In the genomic region with DNA sequence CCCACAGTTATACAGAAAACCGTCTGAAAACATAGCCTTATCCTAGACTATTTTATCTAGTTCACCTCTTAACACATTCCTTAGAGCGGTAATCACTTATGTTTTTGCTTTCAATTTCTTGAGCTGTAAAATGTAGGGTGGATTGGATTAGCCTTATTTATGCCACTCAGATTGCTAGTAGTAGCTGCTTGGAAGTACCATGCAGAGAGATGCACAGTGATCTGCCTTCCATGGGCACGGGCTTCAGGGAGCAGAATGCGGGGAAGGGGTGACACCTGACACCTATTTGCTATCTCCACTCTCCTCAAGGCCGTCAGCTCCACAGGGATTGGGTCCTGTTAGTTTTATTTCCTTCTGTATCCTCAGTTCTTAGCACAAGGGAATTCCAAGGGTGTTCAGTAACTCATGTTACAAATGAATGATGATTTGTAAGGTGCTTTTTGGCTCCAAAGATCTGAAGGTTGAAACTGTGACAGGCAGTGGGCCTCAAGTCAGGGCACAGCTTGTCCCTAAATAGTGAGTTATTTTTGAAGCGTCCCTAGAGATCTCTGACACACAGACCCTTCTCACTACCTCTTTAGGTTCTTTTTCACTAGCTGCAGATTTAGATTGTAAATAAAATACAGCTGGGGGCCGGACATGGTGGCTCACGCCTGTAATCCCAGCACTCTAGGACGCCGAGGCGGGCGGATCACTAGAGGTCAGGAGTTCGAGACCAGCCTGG, we compare ENCODE assay signal across 1 cellular context.
TF ChIP-seq lines count a peak whose summit lies in the region.

No MANE protein-coding gene starts in this region.

TF ChIP-seq in WTC11, 78 proteins besides CTCF, POLR2A, EP300 and RAD21 (continued from another document):
- TF ChIP-seq, protein P1, sequence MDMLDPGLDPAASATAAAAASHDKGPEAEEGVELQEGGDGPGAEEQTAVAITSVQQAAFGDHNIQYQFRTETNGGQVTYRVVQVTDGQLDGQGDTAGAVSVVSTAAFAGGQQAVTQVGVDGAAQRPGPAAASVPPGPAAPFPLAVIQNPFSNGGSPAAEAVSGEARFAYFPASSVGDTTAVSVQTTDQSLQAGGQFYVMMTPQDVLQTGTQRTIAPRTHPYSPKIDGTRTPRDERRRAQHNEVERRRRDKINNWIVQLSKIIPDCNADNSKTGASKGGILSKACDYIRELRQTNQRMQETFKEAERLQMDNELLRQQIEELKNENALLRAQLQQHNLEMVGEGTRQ (CRISPR knock-in tag; IDR thresholded peaks at IDR 0.05) = no peak
- TF ChIP-seq ZNF219 (CRISPR knock-in tag; IDR thresholded peaks at IDR 0.05; ENCODE audit: borderline replicate concordance) (no peak), CBFB (CRISPR knock-in tag; IDR thresholded peaks at IDR 0.05; ENCODE audit: low read depth) (no peak), TEAD1 (CRISPR knock-in tag; IDR thresholded peaks at IDR 0.05) (no peak), ATF1 (CRISPR knock-in tag; IDR thresholded peaks at IDR 0.05) (no peak), GTF2I (CRISPR knock-in tag; conservative IDR thresholded peaks at IDR 0.05) (no peak), FOXK1 (CRISPR knock-in tag; IDR thresholded peaks at IDR 0.05) (no peak), EMX1 (CRISPR knock-in tag; IDR thresholded peaks at IDR 0.05) (no peak), NR1H2 (CRISPR knock-in tag; IDR thresholded peaks at IDR 0.05) (no peak)
- TF ChIP-seq, protein P2, sequence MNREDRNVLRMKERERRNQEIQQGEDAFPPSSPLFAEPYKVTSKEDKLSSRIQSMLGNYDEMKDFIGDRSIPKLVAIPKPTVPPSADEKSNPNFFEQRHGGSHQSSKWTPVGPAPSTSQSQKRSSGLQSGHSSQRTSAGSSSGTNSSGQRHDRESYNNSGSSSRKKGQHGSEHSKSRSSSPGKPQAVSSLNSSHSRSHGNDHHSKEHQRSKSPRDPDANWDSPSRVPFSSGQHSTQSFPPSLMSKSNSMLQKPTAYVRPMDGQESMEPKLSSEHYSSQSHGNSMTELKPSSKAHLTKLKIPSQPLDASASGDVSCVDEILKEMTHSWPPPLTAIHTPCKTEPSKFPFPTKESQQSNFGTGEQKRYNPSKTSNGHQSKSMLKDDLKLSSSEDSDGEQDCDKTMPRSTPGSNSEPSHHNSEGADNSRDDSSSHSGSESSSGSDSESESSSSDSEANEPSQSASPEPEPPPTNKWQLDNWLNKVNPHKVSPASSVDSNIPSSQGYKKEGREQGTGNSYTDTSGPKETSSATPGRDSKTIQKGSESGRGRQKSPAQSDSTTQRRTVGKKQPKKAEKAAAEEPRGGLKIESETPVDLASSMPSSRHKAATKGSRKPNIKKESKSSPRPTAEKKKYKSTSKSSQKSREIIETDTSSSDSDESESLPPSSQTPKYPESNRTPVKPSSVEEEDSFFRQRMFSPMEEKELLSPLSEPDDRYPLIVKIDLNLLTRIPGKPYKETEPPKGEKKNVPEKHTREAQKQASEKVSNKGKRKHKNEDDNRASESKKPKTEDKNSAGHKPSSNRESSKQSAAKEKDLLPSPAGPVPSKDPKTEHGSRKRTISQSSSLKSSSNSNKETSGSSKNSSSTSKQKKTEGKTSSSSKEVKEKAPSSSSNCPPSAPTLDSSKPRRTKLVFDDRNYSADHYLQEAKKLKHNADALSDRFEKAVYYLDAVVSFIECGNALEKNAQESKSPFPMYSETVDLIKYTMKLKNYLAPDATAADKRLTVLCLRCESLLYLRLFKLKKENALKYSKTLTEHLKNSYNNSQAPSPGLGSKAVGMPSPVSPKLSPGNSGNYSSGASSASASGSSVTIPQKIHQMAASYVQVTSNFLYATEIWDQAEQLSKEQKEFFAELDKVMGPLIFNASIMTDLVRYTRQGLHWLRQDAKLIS (CRISPR knock-in tag; IDR thresholded peaks at IDR 0.05; ENCODE audit: borderline replicate concordance) = no peak
- TF ChIP-seq, protein P3, sequence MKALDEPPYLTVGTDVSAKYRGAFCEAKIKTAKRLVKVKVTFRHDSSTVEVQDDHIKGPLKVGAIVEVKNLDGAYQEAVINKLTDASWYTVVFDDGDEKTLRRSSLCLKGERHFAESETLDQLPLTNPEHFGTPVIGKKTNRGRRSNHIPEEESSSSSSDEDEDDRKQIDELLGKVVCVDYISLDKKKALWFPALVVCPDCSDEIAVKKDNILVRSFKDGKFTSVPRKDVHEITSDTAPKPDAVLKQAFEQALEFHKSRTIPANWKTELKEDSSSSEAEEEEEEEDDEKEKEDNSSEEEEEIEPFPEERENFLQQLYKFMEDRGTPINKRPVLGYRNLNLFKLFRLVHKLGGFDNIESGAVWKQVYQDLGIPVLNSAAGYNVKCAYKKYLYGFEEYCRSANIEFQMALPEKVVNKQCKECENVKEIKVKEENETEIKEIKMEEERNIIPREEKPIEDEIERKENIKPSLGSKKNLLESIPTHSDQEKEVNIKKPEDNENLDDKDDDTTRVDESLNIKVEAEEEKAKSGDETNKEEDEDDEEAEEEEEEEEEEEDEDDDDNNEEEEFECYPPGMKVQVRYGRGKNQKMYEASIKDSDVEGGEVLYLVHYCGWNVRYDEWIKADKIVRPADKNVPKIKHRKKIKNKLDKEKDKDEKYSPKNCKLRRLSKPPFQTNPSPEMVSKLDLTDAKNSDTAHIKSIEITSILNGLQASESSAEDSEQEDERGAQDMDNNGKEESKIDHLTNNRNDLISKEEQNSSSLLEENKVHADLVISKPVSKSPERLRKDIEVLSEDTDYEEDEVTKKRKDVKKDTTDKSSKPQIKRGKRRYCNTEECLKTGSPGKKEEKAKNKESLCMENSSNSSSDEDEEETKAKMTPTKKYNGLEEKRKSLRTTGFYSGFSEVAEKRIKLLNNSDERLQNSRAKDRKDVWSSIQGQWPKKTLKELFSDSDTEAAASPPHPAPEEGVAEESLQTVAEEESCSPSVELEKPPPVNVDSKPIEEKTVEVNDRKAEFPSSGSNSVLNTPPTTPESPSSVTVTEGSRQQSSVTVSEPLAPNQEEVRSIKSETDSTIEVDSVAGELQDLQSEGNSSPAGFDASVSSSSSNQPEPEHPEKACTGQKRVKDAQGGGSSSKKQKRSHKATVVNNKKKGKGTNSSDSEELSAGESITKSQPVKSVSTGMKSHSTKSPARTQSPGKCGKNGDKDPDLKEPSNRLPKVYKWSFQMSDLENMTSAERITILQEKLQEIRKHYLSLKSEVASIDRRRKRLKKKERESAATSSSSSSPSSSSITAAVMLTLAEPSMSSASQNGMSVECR (CRISPR knock-in tag; IDR thresholded peaks at IDR 0.05; ENCODE audit: borderline replicate concordance) = no peak
- TF ChIP-seq, protein P4, sequence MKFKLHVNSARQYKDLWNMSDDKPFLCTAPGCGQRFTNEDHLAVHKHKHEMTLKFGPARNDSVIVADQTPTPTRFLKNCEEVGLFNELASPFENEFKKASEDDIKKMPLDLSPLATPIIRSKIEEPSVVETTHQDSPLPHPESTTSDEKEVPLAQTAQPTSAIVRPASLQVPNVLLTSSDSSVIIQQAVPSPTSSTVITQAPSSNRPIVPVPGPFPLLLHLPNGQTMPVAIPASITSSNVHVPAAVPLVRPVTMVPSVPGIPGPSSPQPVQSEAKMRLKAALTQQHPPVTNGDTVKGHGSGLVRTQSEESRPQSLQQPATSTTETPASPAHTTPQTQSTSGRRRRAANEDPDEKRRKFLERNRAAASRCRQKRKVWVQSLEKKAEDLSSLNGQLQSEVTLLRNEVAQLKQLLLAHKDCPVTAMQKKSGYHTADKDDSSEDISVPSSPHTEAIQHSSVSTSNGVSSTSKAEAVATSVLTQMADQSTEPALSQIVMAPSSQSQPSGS (CRISPR knock-in tag; IDR thresholded peaks at IDR 0.05; ENCODE audit: borderline replicate concordance, low read depth) = no peak
